Comparison of ENCODE assay signal across 29 cellular contexts in the genomic region with DNA sequence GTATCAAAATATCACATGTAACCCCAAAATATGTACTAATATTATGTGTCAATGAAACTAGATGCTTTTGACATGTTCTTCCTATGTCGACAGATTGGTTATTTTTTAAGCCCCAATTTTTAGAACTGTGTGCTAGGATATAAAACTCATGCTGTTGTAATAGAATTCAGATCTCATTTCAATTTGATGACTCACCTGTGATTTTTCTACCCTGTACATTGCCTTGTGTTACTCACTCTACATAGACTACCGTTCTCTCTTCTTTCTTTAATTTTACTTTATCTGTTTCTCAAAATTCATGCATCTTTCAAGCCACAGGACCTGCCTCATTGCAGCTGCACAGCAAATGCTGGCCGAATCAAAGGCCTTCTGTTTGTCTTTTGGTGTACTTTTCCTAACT.
A peak's percentile ranks its signal among the peaks of the same experiment; 100 is the strongest.
DNase-seq lines count a peak whose midpoint lies in the region; ATAC-seq, FAIRE-seq and TF ChIP-seq lines count a peak whose summit lies in the region.
"Had no signal": no experiment of that assay in that cellular context is flagged by ENCODE, and none has a peak within 500 bp of the region (broad histone marks: within the 10 kb centered on the region; RNA-seq: fewer than 3 reads in every experiment).

No MANE protein-coding gene starts in this region.

- H3K4me1 ChIP-seq in astrocyte (ENCODE audit: insufficient read depth, low read length) = no peaks in the 10 kb centered on the region
- H3K4me1 ChIP-seq in pancreas = no peaks in the 10 kb centered on the region
- H3K4me1 ChIP-seq: BLaER1 treated with 17β-estradiol and CSF1 and Interleukin-3, amounts not matched to agents 10 nM and 100 nM; prostate gland had no signal

- H3K4me2 ChIP-seq in astrocyte (ENCODE audit: low read length) = no peak overlapping the region
- H3K4me2 ChIP-seq: BLaER1 treated with 17β-estradiol and CSF1 and Interleukin-3, amounts not matched to agents 10 nM and 100 nM had no signal

- no peaks in the 10 kb centered on the region for H4K20me1 ChIP-seq in astrocyte (ENCODE audit: insufficient read depth, low read length)
- H4K20me1 ChIP-seq: BLaER1 treated with 17β-estradiol and CSF1 and Interleukin-3, amounts not matched to agents 10 nM and 100 nM had no signal

- H3K4me3 ChIP-seq in astrocyte (ENCODE audit: insufficient read depth, low read depth, low read length) = no peak overlapping the region
- H3K4me3 ChIP-seq in fibroblast of the aortic adventitia (ENCODE audit: low read depth, low read length) = no peak overlapping the region
- no peak overlapping the region for H3K4me3 ChIP-seq in pancreas
- H3K4me3 ChIP-seq: BLaER1 treated with 17β-estradiol and CSF1 and Interleukin-3, amounts not matched to agents 10 nM and 100 nM; prostate gland had no signal

- H3K9ac ChIP-seq in astrocyte (ENCODE audit: low read length) = no peak overlapping the region
- H3K9ac ChIP-seq: BLaER1 treated with 17β-estradiol and CSF1 and Interleukin-3, amounts not matched to agents 10 nM and 100 nM had no signal

- H3K9me3 Mint-ChIP-seq in astrocyte (ENCODE audit: unreplicated experiment) = peaks cover 2% of the 10 kb centered on the region
- H3K9me3 Mint-ChIP-seq: H9 had no signal

- H3K79me2 ChIP-seq in astrocyte (ENCODE audit: insufficient read depth, low read length) = no peaks in the 10 kb centered on the region

- no peaks in the 10 kb centered on the region for H3K36me3 ChIP-seq in astrocyte (ENCODE audit: insufficient read depth, low read length)
- no peaks in the 10 kb centered on the region for H3K36me3 ChIP-seq in pancreas
- H3K36me3 ChIP-seq: BLaER1 treated with 17β-estradiol and CSF1 and Interleukin-3, amounts not matched to agents 10 nM and 100 nM; neutrophil; prostate gland had no signal

- FAIRE-seq in astrocyte (lab: Jason Lieb, UNC) = no peak
- no peak for FAIRE-seq in pancreas (lab: Jason Lieb, UNC)
- FAIRE-seq: colon, GM12891, keratinocyte had no signal

- H3K9me3 ChIP-seq in astrocyte (ENCODE audit: insufficient read depth, low read depth, low read length) (no peaks in the 10 kb centered on the region), pancreas (no peaks in the 10 kb centered on the region)
- H3K9me3 ChIP-seq: neutrophil, prostate gland had no signal

- no peak overlapping the region for H3K27ac Mint-ChIP-seq in astrocyte (ENCODE audit: unreplicated experiment)
- H3K27ac Mint-ChIP-seq: activated CD4-positive, alpha-beta memory T cell treated with anti-CD3 and anti-CD28 coated beads for 36 hours; H9; mesothelial cell of epicardium; stimulated activated memory B cell treated with anti-CD40 and anti-IgM and Interleukin-4, amounts not matched to agents 10 μg/mL and 1 μg/mL and 100 μg/mL, for 72 hours had no signal

- no peaks in the 10 kb centered on the region for H3K27me3 Mint-ChIP-seq in astrocyte (ENCODE audit: low read depth, unreplicated experiment)
- H3K27me3 Mint-ChIP-seq: activated CD4-positive, alpha-beta memory T cell treated with anti-CD3 and anti-CD28 coated beads for 36 hours; naive B cell; stimulated activated memory B cell treated with anti-CD40 and anti-IgM and Interleukin-4, amounts not matched to agents 10 μg/mL and 1 μg/mL and 100 μg/mL, for 72 hours had no signal

- H3K27ac ChIP-seq in astrocyte (ENCODE audit: low read depth, low read length) (no peak overlapping the region), pancreas (no peak overlapping the region)
- H3K27ac ChIP-seq: BLaER1 treated with 17β-estradiol and CSF1 and Interleukin-3, amounts not matched to agents 10 nM and 100 nM; epithelial cell of prostate; neutrophil; prostate gland had no signal

- TF ChIP-seq CTCF in astrocyte (IDR thresholded peaks at IDR 0.05; ENCODE audit: insufficient read depth, low read depth, low read length) = no peak
- no peak for TF ChIP-seq CTCF in fibroblast of the aortic adventitia (IDR thresholded peaks at IDR 0.05; ENCODE audit: insufficient read depth, low read length)
- no peak for TF ChIP-seq CTCF in pancreas (IDR thresholded peaks at IDR 0.05)

- H3K27me3 ChIP-seq in astrocyte (ENCODE audit: insufficient read depth, low read length) (no peaks in the 10 kb centered on the region), pancreas (no peaks in the 10 kb centered on the region)
- H3K27me3 ChIP-seq: BLaER1 treated with 17β-estradiol and CSF1 and Interleukin-3, amounts not matched to agents 10 nM and 100 nM; neutrophil had no signal

- H3K4me1 Mint-ChIP-seq in astrocyte (ENCODE audit: low read depth, unreplicated experiment) = no peaks in the 10 kb centered on the region
- H3K4me1 Mint-ChIP-seq: H9, mesothelial cell of epicardium had no signal

- intact Hi-C loops in posterior cingulate gyrus (cut with DNase I) (no loop called here), pancreas (cut with DNase I) (no loop called here)

- no peaks in the 10 kb centered on the region for H3K36me3 Mint-ChIP-seq in astrocyte (ENCODE audit: low read depth, unreplicated experiment)
- H3K36me3 Mint-ChIP-seq: activated CD4-positive, alpha-beta memory T cell treated with anti-CD3 and anti-CD28 coated beads for 36 hours; mesothelial cell of epicardium had no signal

- WGBS in pancreas, 2 donors = 13 to 22% methylated on average over 3 of the region's 3 CpGs

- no peak for ATAC-seq in pancreas
- ATAC-seq: stimulated activated memory B cell treated with anti-CD40 and anti-IgM and Interleukin-4, amounts not matched to agents 10 μg/mL and 1 μg/mL and 100 μg/mL, for 72 hours had no signal

- no peak overlapping the region for H2AFZ ChIP-seq in astrocyte (ENCODE audit: low read depth, low read length)

- DNase-seq in EL = peak; percentile 18
- DNase-seq in M059J (ENCODE audit: low read depth) = peak; percentile 37
- peak; percentile 44 for DNase-seq in astrocyte (ENCODE audit: low read depth)
- peak; percentile 38 for DNase-seq in fibroblast of the aortic adventitia (ENCODE audit: low read depth)
- no peak for DNase-seq in posterior cingulate gyrus
- DNase-seq in NOMO-1 treated with DMSO at 0.1 percent for 48 hours (lab: John Stamatoyannopoulos, UW; ENCODE audit: unreplicated experiment) = no peak
- DNase-seq in pancreas = no peak
- DNase-seq in retina = no peak
- DNase-seq: activated CD4-positive, alpha-beta memory T cell treated with anti-CD3 and anti-CD28 coated beads for 36 hours; activated CD4-positive, CD25-positive, alpha-beta regulatory T cell treated with anti-CD3 and anti-CD28 coated beads, Interleukin-2, amount 50 U/mL, for 72 hours; activated CD8-positive, alpha-beta memory T cell treated with anti-CD3 and anti-CD28 coated beads, Interleukin-2, amount 50 U/mL, for 4 hours; activated naive CD4-positive, alpha-beta T cell; effector CD4-positive, alpha-beta T cell; H9; naive B cell; NCI-H1694; SHP77; stimulated activated CD4-positive, alpha-beta T cell treated with anti-CD3 and anti-CD28 coated beads, Interleukin-15, amount 100 ng/mL, for 24 hours; substantia nigra; trophoblast cell had no signal

- no peak overlapping the region for H3K4me3 Mint-ChIP-seq in astrocyte (ENCODE audit: unreplicated experiment)
- H3K4me3 Mint-ChIP-seq: activated CD4-positive, alpha-beta memory T cell treated with anti-CD3 and anti-CD28 coated beads for 36 hours; H9; mesothelial cell of epicardium; naive B cell; stimulated activated memory B cell treated with anti-CD40 and anti-IgM and Interleukin-4, amounts not matched to agents 10 μg/mL and 1 μg/mL and 100 μg/mL, for 72 hours had no signal

Comparison
In these comparisons a context has a peak if more than half of its experiments do, and no peak if none do; other contexts are left out.
1. DNase-seq: peak in EL (single experiment), M059J (single experiment), astrocyte (single experiment) and fibroblast of the aortic adventitia (single experiment); none in posterior cingulate gyrus (0 of 10), NOMO-1 treated with DMSO at 0.1 percent for 48 hours (single experiment), pancreas (0 of 6) and retina (single experiment).